In genomic region chr11:109914038-109914437, GRCh38 we compare ENCODE assay signal across 1 cellular context.
TF ChIP-seq lines count a peak whose summit lies in the region.

No MANE protein-coding gene starts in this region.

TF ChIP-seq in GM23338, 12 proteins besides CTCF, POLR2A, EP300 and RAD21 (continued from another document):
- TF ChIP-seq REST (IDR thresholded peaks at IDR 0.05; ENCODE audit: unreplicated experiment) (no peak), STAT1 (IDR thresholded peaks at IDR 0.05; ENCODE audit: unreplicated experiment) (no peak), POLR2AphosphoS5 (IDR thresholded peaks at IDR 0.05; ENCODE audit: low read depth) (no peak), ETS1 (IDR thresholded peaks at IDR 0.05) (no peak), CREB1 (CRISPR knock-in tag; IDR thresholded peaks at IDR 0.05; ENCODE audit: low read depth) (no peak), ZNF114 (CRISPR knock-in tag; IDR thresholded peaks at IDR 0.05) (no peak)
